8 cellular contexts compared by ENCODE assay signal in genomic region chr12:102479099-102479887, GRCh38. TPM values are rescaled to one million over a fixed set of nuclear protein-coding genes. Genes with fewer than 3 reads are reported as not detected.
A peak's percentile ranks its signal among the peaks of the same experiment; 100 is the strongest.
DNase-seq lines count a peak whose midpoint lies in the region; ATAC-seq, FAIRE-seq and TF ChIP-seq lines count a peak whose summit lies in the region.

No MANE protein-coding gene starts in this region.

- peak overlapping the region in 7 of 59 donors; percentile 8 to 45 (median 15) for H3K27ac ChIP-seq in dorsolateral prefrontal cortex
- H3K27ac ChIP-seq in psoas muscle, result peak overlapping the region; percentile 60

- ATAC-seq in GM19467 (IDR thresholded peaks at IDR 0.05; ENCODE audit: unreplicated experiment) (peak; percentile 31), HG03457 (IDR thresholded peaks at IDR 0.05; ENCODE audit: unreplicated experiment) (peak; percentile 16), psoas muscle (peak in 3 of 4 donors; percentile 29 to 54 (median 47))

- FAIRE-seq in frontal cortex (lab: Jason Lieb, UNC), result no peak

- peaks cover 13% of the 10 kb centered on the region for H3K4me1 ChIP-seq in psoas muscle

- no peaks in the 10 kb centered on the region for H3K9me3 ChIP-seq in psoas muscle

- TF ChIP-seq CTCF in dorsolateral prefrontal cortex (IDR thresholded peaks at IDR 0.05 in 54 of 56, conservative IDR thresholded peaks at IDR 0.05 in 2 of 56; ENCODE audit: low read depth in 1 of 56, partially characterized antibody in 56 of 56) (no peak), psoas muscle (IDR thresholded peaks at IDR 0.05) (no peak)

- DNase-seq in DMS79 (lab: John Stamatoyannopoulos, UW) (peak; percentile 17), dorsolateral prefrontal cortex (no peak), psoas muscle (no peak), frontal cortex (ENCODE audit: low spot score in 2 of 2) (no peak), COR-L47 (lab: John Stamatoyannopoulos, UW) (no peak), NCI-H446 treated with DMSO at 0.1 percent for 48 hours (lab: John Stamatoyannopoulos, UW) (no peak)

- 3 to 14% (median 8%) methylated on average over 11 of the region's 11 CpGs for WGBS in psoas muscle, 3 donors

- H3K4me3 ChIP-seq in dorsolateral prefrontal cortex (peak overlapping the region in 56 of 59 donors; percentile 1 to 61 (median 40)), psoas muscle (peak overlapping the region; percentile 64)

- intact Hi-C loops in dorsolateral prefrontal cortex (cut with DNase I), result no loop called here
- intact Hi-C loops in psoas muscle (cut with DNase I), result loop anchor here in 1 of 2 donors (5.0 kb wide), 1 partner anchor 52 kb away; no protein-coding TSS in a partner anchor

- H3K36me3 ChIP-seq in psoas muscle (ENCODE audit: insufficient read depth in 1 of 2, low read depth in 1 of 2), result no peaks in the 10 kb centered on the region

- H3K27me3 ChIP-seq in dorsolateral prefrontal cortex (peaks cover 0 to 38% (median 3%) of the 10 kb centered on the region in 45 donors), psoas muscle (ENCODE audit: insufficient read depth in 3 of 3, low read length in 2 of 3) (no peaks in the 10 kb centered on the region)

RNA-seq across cellular contexts. Expression of gene IGF1, which starts 1.1 kb away (rescaled TPM):
- total RNA-seq in dorsolateral prefrontal cortex (10 to 100 TPM in 4 of 120 experiments, 1 to 10 TPM in 115, under 1 TPM in 1; 0.76 to 18.7 (median 4.0) TPM), psoas muscle (10 to 100 TPM; 15.0 to 30.2 (median 22.3) TPM), frontal cortex (2.9 TPM)
- polyA plus RNA-seq in psoas muscle, result 10 to 100 TPM in 2 of 3 donors, 1 to 10 TPM in 1; 5.3 to 18.7 (median 10.4) TPM
